ENCODE assay signal across 22 cellular contexts in the genomic region with DNA sequence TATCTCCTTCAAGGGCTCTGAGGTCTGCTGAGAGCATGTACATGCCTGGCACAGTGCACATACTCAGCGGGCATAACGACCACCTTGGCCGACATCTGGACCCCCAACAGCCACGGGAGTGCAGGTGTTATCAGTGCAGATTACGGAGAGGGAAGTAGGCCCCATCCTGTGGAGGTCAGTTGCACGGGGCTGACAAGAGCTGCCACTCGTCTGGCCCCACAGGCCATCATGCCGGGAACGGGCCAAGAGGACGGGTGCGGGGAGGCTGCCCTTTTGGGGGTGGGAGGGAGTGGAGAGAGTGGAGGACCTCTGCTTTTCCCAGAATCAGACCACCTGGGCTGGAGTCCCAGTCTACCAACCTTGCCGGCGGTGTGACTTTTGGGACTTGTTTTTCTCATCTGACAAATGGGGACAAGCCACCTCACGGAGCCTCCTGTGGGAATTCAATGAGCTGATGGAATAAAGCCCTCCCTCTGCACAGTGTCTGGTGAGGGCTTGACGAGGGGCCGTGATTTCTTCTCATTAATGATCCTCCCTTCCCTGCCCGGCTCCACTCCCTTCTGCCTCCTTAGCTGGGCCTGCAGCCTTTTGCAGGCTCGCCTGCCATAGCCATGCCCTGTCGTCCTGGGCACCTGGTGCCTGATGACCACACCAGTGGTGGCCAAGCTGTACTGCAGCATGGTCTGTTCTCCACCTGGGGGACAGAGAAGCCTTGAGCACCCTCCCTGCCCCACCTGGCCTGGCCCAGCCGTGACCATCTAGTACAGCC. TPM values are rescaled to one million over a fixed set of nuclear protein-coding genes. Genes with fewer than 3 reads are reported as not detected.
DNase-seq lines count a peak whose midpoint lies in the region; ATAC-seq and TF ChIP-seq lines count a peak whose summit lies in the region.
"Had no signal": no experiment of that assay in that cellular context is flagged by ENCODE, and none has a peak within 500 bp of the region (broad histone marks: within the 10 kb centered on the region; RNA-seq: fewer than 3 reads in every experiment).

No MANE protein-coding gene starts in this region.

- H3K4me3 ChIP-seq in left ventricle myocardium inferior (no peak overlapping the region), HEK293 (ENCODE audit: low read depth, low read length) (no peak overlapping the region), suprapubic skin (no peak overlapping the region)
- H3K4me3 ChIP-seq: breast epithelium, SJSA1 had no signal

- intact Hi-C loops in Right ventricle myocardium inferior (cut with DNase I) = no loop called here
- intact Hi-C loops in left ventricle myocardium inferior (cut with micrococcal nuclease) = no loop called here

- peaks cover 10% of the 10 kb centered on the region for H3K4me1 Mint-ChIP-seq in chondrocyte (ENCODE audit: low read depth)

- H3K4me3 Mint-ChIP-seq in chondrocyte (ENCODE audit: unreplicated experiment) = no peak overlapping the region
- H3K4me3 Mint-ChIP-seq: activated B cell treated with CpG ODN at 0.5 μM for 24 hours; activated T-helper 1 cell treated with anti-CD3 and anti-CD28 coated beads, Interleukin-12 subunit alpha, Interleukin-12 subunit beta, Interleukin-2, Interleukin-4 antibody, amounts not matched to agents 30 ng/mL and 10 ng/mL and 1 ng/mL, durations not matched to agents 14 hours and 24 hours and 36 hours; dendritic cell treated with granulocyte-macrophage colony-stimulating factor and Interleukin-4, amounts not matched to agents 40 ng/mL and 50 ng/mL, for 4 days; mesothelial cell of epicardium; nephron progenitor cell had no signal

- peaks cover 3% of the 10 kb centered on the region for H3K27me3 Mint-ChIP-seq in chondrocyte (ENCODE audit: low read depth)

- no peak overlapping the region for H3K27ac Mint-ChIP-seq in chondrocyte (ENCODE audit: unreplicated experiment)
- H3K27ac Mint-ChIP-seq: activated B cell treated with CpG ODN at 0.5 μM for 24 hours; activated T-helper 1 cell treated with anti-CD3 and anti-CD28 coated beads, Interleukin-12 subunit alpha, Interleukin-12 subunit beta, Interleukin-2, Interleukin-4 antibody, amounts not matched to agents 30 ng/mL and 10 ng/mL and 1 ng/mL, durations not matched to agents 14 hours and 24 hours and 36 hours; mesothelial cell of epicardium had no signal

- DNase-seq in Right ventricle myocardium inferior (ENCODE audit: missing footprints) = peak; percentile 40
- no peak for DNase-seq in left ventricle myocardium inferior
- peak; percentile 82 for DNase-seq in chondrocyte (ENCODE audit: low spot score)
- peak; percentile 50 to 72 for DNase-seq in suprapubic skin (ENCODE audit: low spot score in 2 of 2)
- no peak for DNase-seq in midbrain (lab: John Stamatoyannopoulos, UW)
- no peak for DNase-seq in A172 (ENCODE audit: low spot score)
- DNase-seq: activated B cell treated with CpG ODN at 0.5 μM for 24 hours, foreskin melanocyte, hypothalamus, Kasumi-1, NCI-H1105, NCI-H510A treated with DMSO at 0.1 percent for 48 hours, nephron progenitor cell had no signal

- POLR2A ChIA-PET in HEK293 (lab: Yijun Ruan, JAX) = interaction anchor here (0.6 to 1.2 kb wide), 2 partner anchors 30 to 117 kb away, joined by 3 read pairs; a partner anchor contains a TSS

- WGBS in suprapubic skin = 77% methylated on average over 18 of the region's 20 CpGs

- H3K4me1 ChIP-seq in left ventricle myocardium inferior = peaks cover 26% of the 10 kb centered on the region
- peaks cover 2% of the 10 kb centered on the region; the same call in 1 of the 2 replicates for H3K4me1 ChIP-seq in HEK293 (ENCODE audit: control insufficient read depth, insufficient read depth, low read length)
- peaks cover 26% of the 10 kb centered on the region for H3K4me1 ChIP-seq in suprapubic skin

- CTCF ChIA-PET in HEK293 (lab: Yijun Ruan, JAX) = interaction anchor here (0.6 to 0.7 kb wide), 3 partner anchors 20 to 88 kb away, joined by 3 to 5 read pairs (median 4); no protein-coding TSS in a partner anchor

- H3K36me3 Mint-ChIP-seq in chondrocyte (ENCODE audit: low read depth) = no peaks in the 10 kb centered on the region
- H3K36me3 Mint-ChIP-seq: mesothelial cell of epicardium had no signal

- H3K9me3 ChIP-seq in left ventricle myocardium inferior (replicated peaks) = no peaks in the 10 kb centered on the region
- H3K9me3 ChIP-seq in HEK293 (ENCODE audit: control insufficient read depth, insufficient read depth, low read depth, low read length) = no peaks in the 10 kb centered on the region
- no peaks in the 10 kb centered on the region for H3K9me3 ChIP-seq in suprapubic skin
- H3K9me3 ChIP-seq: breast epithelium, SJSA1 had no signal

- no peak for TF ChIP-seq EP300 in suprapubic skin (IDR thresholded peaks at IDR 0.05)

- H3K9me3 Mint-ChIP-seq in chondrocyte (ENCODE audit: low read depth) = no peaks in the 10 kb centered on the region
- H3K9me3 Mint-ChIP-seq: activated B cell treated with CpG ODN at 0.5 μM for 24 hours; activated T-helper 1 cell treated with anti-CD3 and anti-CD28 coated beads, Interleukin-12 subunit alpha, Interleukin-12 subunit beta, Interleukin-2, Interleukin-4 antibody, amounts not matched to agents 30 ng/mL and 10 ng/mL and 1 ng/mL, durations not matched to agents 14 hours and 24 hours and 36 hours; dendritic cell treated with granulocyte-macrophage colony-stimulating factor and Interleukin-4, amounts not matched to agents 40 ng/mL and 50 ng/mL, for 4 days; mesothelial cell of epicardium; nephron progenitor cell had no signal

- H3K36me3 ChIP-seq in left ventricle myocardium inferior (no peaks in the 10 kb centered on the region), HEK293 (ENCODE audit: control insufficient read depth in 2 of 2, insufficient read depth in 1 of 2, low read length in 2 of 2) (no peaks in the 10 kb centered on the region), suprapubic skin (no peaks in the 10 kb centered on the region)
- H3K36me3 ChIP-seq: breast epithelium had no signal

- TF ChIP-seq POLR2A in suprapubic skin (IDR thresholded peaks at IDR 0.05) = no peak

- H3K27me3 ChIP-seq in left ventricle myocardium inferior (ENCODE audit: low read depth) (peaks cover 46% of the 10 kb centered on the region), suprapubic skin (peaks cover 34% of the 10 kb centered on the region)

- ATAC-seq in Right ventricle myocardium inferior = no peak
- ATAC-seq in GM18517 (IDR thresholded peaks at IDR 0.05; ENCODE audit: unreplicated experiment) = no peak

- no peak overlapping the region for H3K27ac ChIP-seq in left ventricle myocardium inferior (replicated peaks)
- no peak overlapping the region for H3K27ac ChIP-seq in HEK293 (ENCODE audit: extremely low read depth, low read depth, low read length)
- no peak overlapping the region for H3K27ac ChIP-seq in suprapubic skin
- H3K27ac ChIP-seq: breast epithelium, SJSA1 had no signal

- TF ChIP-seq CTCF in left ventricle myocardium inferior (IDR thresholded peaks at IDR 0.05; ENCODE audit: borderline replicate concordance) (no peak), HEK293 (tag by site-specific recombination; IDR thresholded peaks at IDR 0.05) (0 out of 2 replicates have a peak, but pooled peaks have one; percentile 13), chondrocyte (IDR thresholded peaks at IDR 0.05) (no peak), suprapubic skin (IDR thresholded peaks at IDR 0.05) (no peak)

TF ChIP-seq in HEK293, 187 proteins besides CTCF, POLR2A, EP300 and RAD21:
- TF ChIP-seq, protein P1, sequence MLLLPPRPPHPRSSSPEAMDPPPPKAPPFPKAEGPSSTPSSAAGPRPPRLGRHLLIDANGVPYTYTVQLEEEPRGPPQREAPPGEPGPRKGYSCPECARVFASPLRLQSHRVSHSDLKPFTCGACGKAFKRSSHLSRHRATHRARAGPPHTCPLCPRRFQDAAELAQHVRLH (tag by site-specific recombination; IDR thresholded peaks at IDR 0.05) = no peak
- peak; percentile 54; the same call in 1 of the 2 replicates for TF ChIP-seq WT1 (tag by site-specific recombination; IDR thresholded peaks at IDR 0.05)

RNA-seq across cellular contexts. Expression of a gene that starts 4.6 kb away (rescaled TPM):
- total RNA-seq in Right ventricle myocardium inferior = not detected
- not detected for total RNA-seq in left ventricle myocardium inferior
- total RNA-seq in chondrocyte = not detected in 3 replicates
- not detected for total RNA-seq in suprapubic skin
- 0.17 and 0.36 TPM in 2 replicates for total RNA-seq in A172 (2014; rRNA removed; shearing (Covaris generic))
- total RNA-seq: activated B cell treated with CpG ODN at 0.5 μM for 24 hours; breast epithelium; kidney epithelial cell; mesothelial cell of epicardium; SJSA1; T-helper 2 cell treated with Interferon-gamma antibody and Interleukin-4, amounts not matched to agents 100 ng/mL and 5 ng/mL, for 36 hours had no signal

RNA-seq across cellular contexts. Expression of a gene that starts 5.7 kb away (rescaled TPM):
- total RNA-seq in Right ventricle myocardium inferior (336 TPM), left ventricle myocardium inferior (304 TPM), chondrocyte (205 to 231 TPM (median 225 TPM) in 3 replicates), suprapubic skin (100 to 1,000 TPM; 174 to 249 (median 213) TPM)
- 397 and 571 TPM in 2 replicates for total RNA-seq in A172 (2014; rRNA removed; shearing (Covaris generic))

RNA-seq across cellular contexts. Expression of a gene that starts 15.5 kb away (rescaled TPM):
- total RNA-seq in Right ventricle myocardium inferior (not detected), left ventricle myocardium inferior (not detected), chondrocyte (not detected in 3 replicates), suprapubic skin (not detected)
- not detected in 2 replicates for total RNA-seq in A172 (2014; rRNA removed; shearing (Covaris generic))
- total RNA-seq: activated B cell treated with CpG ODN at 0.5 μM for 24 hours; activated T-helper 1 cell treated with anti-CD3 and anti-CD28 coated beads, Interleukin-12 subunit alpha, Interleukin-12 subunit beta, Interleukin-2, Interleukin-4 antibody, amounts not matched to agents 30 ng/mL and 10 ng/mL and 1 ng/mL, durations not matched to agents 14 hours and 24 hours and 36 hours; breast epithelium; kidney epithelial cell; mesothelial cell of epicardium; SJSA1; T-helper 2 cell treated with Interferon-gamma antibody and Interleukin-4, amounts not matched to agents 100 ng/mL and 5 ng/mL, for 36 hours had no signal

RNA-seq across cellular contexts. Expression of a gene that starts 30.3 kb away (rescaled TPM):
- total RNA-seq in Right ventricle myocardium inferior (239 TPM), left ventricle myocardium inferior (251 TPM), chondrocyte (363 to 615 TPM (median 378 TPM) in 3 replicates), suprapubic skin (1,000 to 10,000 TPM in 1 of 4 donors, 100 to 1,000 TPM in 3; 484 to 1,595 (median 654) TPM)
- total RNA-seq in A172 (2014; rRNA removed; shearing (Covaris generic)) = 30.0 and 49.0 TPM in 2 replicates

RNA-seq across cellular contexts. Expression of a gene that starts 34.3 kb away (rescaled TPM):
- total RNA-seq in Right ventricle myocardium inferior = not detected
- not detected for total RNA-seq in left ventricle myocardium inferior
- total RNA-seq in chondrocyte = not detected in 3 replicates
- total RNA-seq in suprapubic skin = 1 to 10 TPM in 2 of 4 donors, under 1 TPM in 1, not detected in 1; 0.87 to 7.6 (median 1.3) TPM
- total RNA-seq in A172 (2014; rRNA removed; shearing (Covaris generic)) = not detected in 2 replicates
- total RNA-seq: mesothelial cell of epicardium, SJSA1 had no signal

Comparison
In these comparisons a context has a peak if more than half of its experiments do, and no peak if none do; other contexts are left out.
1. DNase-seq: peak in Right ventricle myocardium inferior (single experiment), chondrocyte (single experiment) and suprapubic skin (2 of 2); none in left ventricle myocardium inferior (single experiment), midbrain (single experiment) and A172 (single experiment).